In genomic region chr1:193602705-193603104, GRCh38 we compare ENCODE assay signal across 1 cellular context.
TF ChIP-seq lines count a peak whose summit lies in the region.

No MANE protein-coding gene starts in this region.

TF ChIP-seq in GM23338, 12 proteins besides CTCF, POLR2A, EP300 and RAD21 (continued from another document):
- TF ChIP-seq ZNF462 (CRISPR knock-in tag; IDR thresholded peaks at IDR 0.05), result no peak
- TF ChIP-seq ZNF331 (CRISPR knock-in tag; IDR thresholded peaks at IDR 0.05; ENCODE audit: low read depth), result no peak
- no peak for TF ChIP-seq EZH2phosphoT487 (IDR thresholded peaks at IDR 0.05; ENCODE audit: unreplicated experiment)
- TF ChIP-seq CREB1 (CRISPR knock-in tag; IDR thresholded peaks at IDR 0.05; ENCODE audit: low read depth), result no peak
- TF ChIP-seq NANOG (IDR thresholded peaks at IDR 0.05; ENCODE audit: borderline replicate concordance), result no peak
- no peak for TF ChIP-seq ZNF114 (CRISPR knock-in tag; IDR thresholded peaks at IDR 0.05)
- TF ChIP-seq ETS1 (IDR thresholded peaks at IDR 0.05), result no peak
- no peak for TF ChIP-seq STAT1 (IDR thresholded peaks at IDR 0.05; ENCODE audit: unreplicated experiment)
- TF ChIP-seq REST (IDR thresholded peaks at IDR 0.05; ENCODE audit: unreplicated experiment), result no peak
